Comparison of ENCODE assay signal across 28 cellular contexts in the genomic region with DNA sequence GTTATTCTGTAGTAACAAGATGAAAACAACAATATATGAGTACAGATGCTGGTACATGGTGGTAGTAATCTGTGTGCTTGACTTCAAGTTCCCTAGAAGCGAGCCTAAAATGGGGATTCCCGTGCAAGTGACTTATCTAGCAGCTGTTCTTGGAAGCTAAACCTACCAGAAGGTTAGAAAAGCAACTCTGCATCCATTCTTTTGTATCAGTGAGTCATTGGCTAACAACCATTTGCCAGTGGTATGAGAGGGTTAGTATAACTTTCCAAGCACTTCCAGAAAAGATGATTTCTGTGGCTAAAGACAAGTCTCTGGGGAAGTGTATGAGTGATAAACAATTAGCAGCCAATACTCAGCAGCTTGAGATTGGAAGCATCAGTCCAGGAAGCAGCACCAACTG.
"Had no signal": no experiment of that assay in that cellular context is flagged by ENCODE, and none has a peak within 500 bp of the region (broad histone marks: within the 10 kb centered on the region; RNA-seq: fewer than 3 reads in every experiment).

No MANE protein-coding gene starts in this region.

- H3K27me3 ChIP-seq: adrenal gland, esophagus muscularis mucosa, right atrium auricular region, tibial nerve had no signal

- H3K4me3 ChIP-seq: adrenal gland, esophagus muscularis mucosa, psoas muscle, right atrium auricular region, tibial nerve had no signal

- H3K4me1 ChIP-seq: adrenal gland, esophagus muscularis mucosa, parathyroid adenoma, psoas muscle, right atrium auricular region, tibial nerve had no signal

- H3K27ac ChIP-seq: adrenal gland, esophagus muscularis mucosa, parathyroid adenoma, psoas muscle, right atrium auricular region, tibial nerve, VCaP had no signal

- FAIRE-seq: bronchial epithelial cell, colon, frontal cortex, TTC549 had no signal

- DNase-seq: activated CD4-positive, alpha-beta T cell treated with anti-CD3 and anti-CD28 coated beads for 4 hours; activated CD4-positive, alpha-beta T cell treated with anti-CD3 and anti-CD28 coated beads, Interleukin-2, amount 50 U/mL, for 4 hours; activated effector memory CD4-positive, alpha-beta T cell treated with anti-CD3 and anti-CD28 coated beads, Interleukin-2, amount 50 U/mL, for 16 hours; activated naive CD4-positive, alpha-beta T cell treated with anti-CD3 and anti-CD28 coated beads for 36 hours; activated naive CD8-positive, alpha-beta T cell treated with anti-CD3 and anti-CD28 coated beads for 36 hours; activated T-cell treated with anti-CD3 and anti-CD28 coated beads for 4 hours; adrenal gland; aorta; dermis blood vessel endothelial cell; effector CD4-positive, alpha-beta T cell; islet precursor cell; left cardiac atrium; left ventricle myocardium superior; naive B cell; nucleus accumbens; psoas muscle; stimulated activated CD4-positive, alpha-beta T cell treated with anti-CD3 and anti-CD28 coated beads, Interleukin-15, amount 100 ng/mL, for 24 hours; stimulated activated CD4-positive, alpha-beta T cell treated with anti-CD3 and anti-CD28 coated beads, Interleukin-2, amount 100 ng/mL, for 24 hours; stimulated activated naive CD4-positive, alpha-beta T cell had no signal

- H2AFZ ChIP-seq: parathyroid adenoma had no signal

- H3K9ac ChIP-seq: parathyroid adenoma had no signal

- H3K79me2 ChIP-seq: parathyroid adenoma had no signal

- H3K9me3 ChIP-seq: adrenal gland, psoas muscle, right atrium auricular region, tibial nerve had no signal

- H3K36me3 ChIP-seq: adrenal gland, esophagus muscularis mucosa, right atrium auricular region, tibial nerve had no signal
